8 cellular contexts compared by ENCODE assay signal in the genomic region with DNA sequence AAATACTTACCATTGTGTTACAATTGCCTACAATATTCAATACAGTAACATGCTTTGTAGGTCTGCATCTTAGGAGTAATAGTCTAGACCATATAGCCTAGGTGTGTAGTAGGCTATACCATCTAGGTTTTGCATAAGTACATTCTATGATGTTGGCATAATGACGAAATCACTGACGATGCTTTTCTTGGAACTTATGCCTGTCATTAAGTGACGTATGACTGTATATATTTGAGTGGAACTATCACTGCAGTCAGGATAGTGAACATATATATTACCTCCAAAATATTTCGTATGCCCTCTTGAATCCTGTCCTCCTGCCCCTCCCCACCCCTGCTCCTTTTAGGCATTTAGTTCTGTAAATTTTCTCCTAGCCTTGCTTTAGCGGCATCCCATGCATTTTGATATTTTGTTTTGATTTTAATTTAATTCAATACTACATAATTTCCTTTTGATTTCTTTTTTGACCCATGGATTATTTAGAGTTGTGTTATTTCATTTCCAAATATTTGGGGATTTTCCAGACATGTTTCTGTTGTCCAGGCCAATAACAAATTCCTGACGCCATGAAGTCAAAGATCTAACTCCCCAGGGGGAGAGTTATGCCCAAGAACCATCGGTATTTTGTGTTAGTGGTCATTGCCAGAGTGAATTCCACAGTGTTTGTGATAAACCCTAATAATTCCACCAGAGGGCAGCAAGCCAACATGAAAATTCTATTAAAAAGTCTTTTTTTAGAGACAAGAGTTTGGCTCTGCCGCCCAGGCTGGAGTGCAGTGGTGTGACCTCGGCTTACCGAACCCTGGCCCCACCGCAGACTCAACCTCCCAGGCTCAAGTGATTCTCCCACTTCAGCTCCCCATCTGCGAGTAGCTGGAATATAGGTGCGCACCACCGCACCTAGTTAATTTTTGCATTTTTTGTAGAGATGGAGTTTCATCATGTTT. TPM values are rescaled to one million over a fixed set of nuclear protein-coding genes. Genes with fewer than 3 reads are reported as not detected.
A peak's percentile ranks its signal among the peaks of the same experiment; 100 is the strongest.
DNase-seq lines count a peak whose midpoint lies in the region; ATAC-seq, FAIRE-seq and TF ChIP-seq lines count a peak whose summit lies in the region.

No MANE protein-coding gene starts in this region.

- H3K36me3 ChIP-seq in OCI-LY1 (ENCODE audit: insufficient read depth, low read length): peaks cover 32% of the 10 kb centered on the region
- no peaks in the 10 kb centered on the region for H3K36me3 ChIP-seq in pancreas

- DNase-seq in CD1c-positive myeloid dendritic cell (ENCODE audit: extremely low spot score) (peak; percentile 88), HCEC 1CT (peak; percentile 73), foreskin keratinocyte (no peak), pancreas (peak in 4 of 6 donors; percentile 23 to 57 (median 42))

- H3K9me3 Mint-ChIP-seq in activated T-helper 17 cell treated with anti-CD3 and anti-CD28 coated beads, Interleukin-2, amount 50 U/mL, for 72 hours: no peaks in the 10 kb centered on the region

- H3K27me3 ChIP-seq in OCI-LY1 (ENCODE audit: insufficient read depth, low read length) (no peaks in the 10 kb centered on the region), foreskin keratinocyte (no peaks in the 10 kb centered on the region), pancreas (no peaks in the 10 kb centered on the region)

- FAIRE-seq in pancreas (lab: Jason Lieb, UNC): no peak

- peak overlapping the region; percentile 92 for H3K4me2 ChIP-seq in OCI-LY1 (ENCODE audit: low read length)

- H3K4me3 ChIP-seq in OCI-LY1 (ENCODE audit: low read depth, low read length, poor library complexity, severe bottlenecking) (peak overlapping the region; percentile 86), pancreas (peak overlapping the region in 1 of 4 donors; percentile 8)

- H3K27ac Mint-ChIP-seq in activated T-helper 17 cell treated with anti-CD3 and anti-CD28 coated beads, Interleukin-2, amount 50 U/mL, for 72 hours: peak overlapping the region; percentile 87

- H3K9me2 ChIP-seq in OCI-LY1 (ENCODE audit: low read depth, low read length): no peaks in the 10 kb centered on the region

- no peaks in the 10 kb centered on the region for H4K20me1 ChIP-seq in OCI-LY1 (ENCODE audit: insufficient read depth, low read length)

- intact Hi-C loops in pancreas (cut with DNase I): no loop called here

- no peaks in the 10 kb centered on the region for H3F3A ChIP-seq in OCI-LY1 (ENCODE audit: insufficient read depth, low read length)

- peak overlapping the region; percentile 84; the same call in 1 of the 2 replicates for H3K9ac ChIP-seq in OCI-LY1 (ENCODE audit: low read length)

- TF ChIP-seq CTCF in OCI-LY1 (IDR thresholded peaks at IDR 0.05; ENCODE audit: low read length) (peak; percentile 74), foreskin keratinocyte (conservative IDR thresholded peaks at IDR 0.05) (peak; percentile 84), pancreas (IDR thresholded peaks at IDR 0.05) (peak; percentile 24 to 60 (median 34))

- H2AFZ ChIP-seq in OCI-LY1 (ENCODE audit: low read length): no peak overlapping the region

- peaks cover 35% of the 10 kb centered on the region for H3K4me1 Mint-ChIP-seq in activated T-helper 17 cell treated with anti-CD3 and anti-CD28 coated beads, Interleukin-2, amount 50 U/mL, for 72 hours

- no peaks in the 10 kb centered on the region for H3K27me3 Mint-ChIP-seq in activated T-helper 17 cell treated with anti-CD3 and anti-CD28 coated beads, Interleukin-2, amount 50 U/mL, for 72 hours

- 28 to 31% methylated on average over 14 of the region's 14 CpGs for WGBS in pancreas, 2 donors

- peaks cover 27% of the 10 kb centered on the region for H3K79me2 ChIP-seq in OCI-LY1 (ENCODE audit: insufficient read depth, low read length)

- H3K9me3 ChIP-seq in OCI-LY1 (ENCODE audit: low read length) (peaks cover 2% of the 10 kb centered on the region; the same call in 1 of the 2 replicates), pancreas (no peaks in the 10 kb centered on the region)

- H3K27ac ChIP-seq in OCI-LY1 (ENCODE audit: low read depth, low read length, poor library complexity, severe bottlenecking): peak overlapping the region; percentile 22
- H3K27ac ChIP-seq in foreskin keratinocyte: no peak overlapping the region
- no peak overlapping the region for H3K27ac ChIP-seq in pancreas

- peaks cover 78% of the 10 kb centered on the region for H3K36me3 Mint-ChIP-seq in activated T-helper 17 cell treated with anti-CD3 and anti-CD28 coated beads, Interleukin-2, amount 50 U/mL, for 72 hours (ENCODE audit: low read depth)

- ATAC-seq in activated T-helper 17 cell treated with anti-CD3 and anti-CD28 coated beads, Interleukin-2, amount 50 U/mL, for 72 hours (replicated peaks): peak; percentile 32
- ATAC-seq in foreskin keratinocyte: peak; percentile 4
- peak in 3 of 4 donors; percentile 18 to 23 (median 20) for ATAC-seq in pancreas
- no peak for ATAC-seq in GM21737 (IDR thresholded peaks at IDR 0.05; ENCODE audit: unreplicated experiment)
- ATAC-seq in HG03159 (IDR thresholded peaks at IDR 0.05; ENCODE audit: unreplicated experiment): no peak

- H3K4me1 ChIP-seq in OCI-LY1 (ENCODE audit: insufficient read depth, low read length, severe bottlenecking) (peaks cover 41% of the 10 kb centered on the region), foreskin keratinocyte (peaks cover 21% of the 10 kb centered on the region), pancreas (peaks cover 13 to 26% (median 22%) of the 10 kb centered on the region in 3 donors)

- H3K4me3 Mint-ChIP-seq in activated T-helper 17 cell treated with anti-CD3 and anti-CD28 coated beads, Interleukin-2, amount 50 U/mL, for 72 hours: peak overlapping the region; percentile 91

RNA-seq across cellular contexts. Expression of a gene that starts 24.2 kb away (rescaled TPM):
- 100 to 1,000 TPM; 119 to 128 TPM for total RNA-seq in activated T-helper 17 cell treated with anti-CD3 and anti-CD28 coated beads, Interleukin-2, amount 50 U/mL, for 72 hours
- total RNA-seq in foreskin keratinocyte: 21.9 and 22.4 TPM in 2 replicates
- 8.3 and 10.6 TPM in 2 replicates for polyA plus RNA-seq in foreskin keratinocyte
- 10 to 100 TPM in 1 of 6 donors, 1 to 10 TPM in 5; 4.8 to 13.5 (median 9.1) TPM for total RNA-seq in pancreas
- 1 to 10 TPM; 4.5 to 5.7 TPM for polyA plus RNA-seq in pancreas

RNA-seq across cellular contexts. Expression of a gene that starts 53.2 kb away (rescaled TPM):
- total RNA-seq in activated T-helper 17 cell treated with anti-CD3 and anti-CD28 coated beads, Interleukin-2, amount 50 U/mL, for 72 hours: 10 to 100 TPM; 10.8 to 22.7 TPM
- total RNA-seq in foreskin keratinocyte: 6.1 and 6.5 TPM in 2 replicates
- 2.4 and 2.7 TPM in 2 replicates for polyA plus RNA-seq in foreskin keratinocyte
- 10 to 100 TPM in 1 of 6 donors, 1 to 10 TPM in 5; 3.0 to 11.7 (median 5.6) TPM for total RNA-seq in pancreas
- 1 to 10 TPM; 3.4 to 4.6 TPM for polyA plus RNA-seq in pancreas

Comparison
In these comparisons a context has a peak if more than half of its experiments do, and no peak if none do; other contexts are left out.
1. DNase-seq: peak in CD1c-positive myeloid dendritic cell (single experiment), HCEC 1CT (single experiment) and pancreas (4 of 6); none in foreskin keratinocyte (0 of 2).
2. ATAC-seq: peak in activated T-helper 17 cell treated with anti-CD3 and anti-CD28 coated beads, Interleukin-2, amount 50 U/mL, for 72 hours (single experiment), foreskin keratinocyte (single experiment) and pancreas (3 of 4); none in GM21737 (single experiment) and HG03159 (single experiment).
3. Peak in every context shown above with its lines, with median percentiles within 50 percentile points of each other: CTCF ChIP-seq.